17 cellular contexts compared by ENCODE assay signal in genomic region chr10:48672596-48673255, GRCh38. TPM values are rescaled to one million over a fixed set of nuclear protein-coding genes. Genes with fewer than 3 reads are reported as not detected.
A peak's percentile ranks its signal among the peaks of the same experiment; 100 is the strongest.
DNase-seq lines count a peak whose midpoint lies in the region; ATAC-seq, FAIRE-seq and TF ChIP-seq lines count a peak whose summit lies in the region.
"Had no signal": no experiment of that assay in that cellular context is flagged by ENCODE, and none has a peak within 500 bp of the region (broad histone marks: within the 10 kb centered on the region; RNA-seq: fewer than 3 reads in every experiment).

No MANE protein-coding gene starts in this region.

- no peaks in the 10 kb centered on the region for H3K9me3 ChIP-seq in K562 (replicated peaks; ENCODE audit: control insufficient read depth, insufficient read depth, low read depth, low read length)

- CTCF ChIA-PET in K562 (lab: Yijun Ruan, JAX; ENCODE audit: low intra/inter-chr PET ratio), result no interaction called here

- 0% methylated on average over 9 of the region's 9 CpGs for WGBS in K562 (ENCODE audit: insufficient coverage, low coverage, missing lambda C conversion rate)

- peaks cover 24 to 29% of the 10 kb centered on the region in 2 experiments; a peak in 4 of 5 replicates for H3K27me3 ChIP-seq in K562 (ENCODE audit: control insufficient read depth in 2 of 2, insufficient read depth in 2 of 2, low read length in 2 of 2)
- H3K27me3 ChIP-seq in H7 (ENCODE audit: control insufficient read depth, insufficient read depth, low read length), result no peaks in the 10 kb centered on the region

- DNase-seq in GM12891 (ENCODE audit: insufficient read length, low spot score) (no peak), K562 (ENCODE audit: extremely low read depth in 1 of 4, low spot score in 3 of 4) (no peak), NCI-H345 treated with DMSO at 0.1 percent for 48 hours (lab: John Stamatoyannopoulos, UW; ENCODE audit: unreplicated experiment) (no peak), GM12892 (ENCODE audit: insufficient read length) (no peak), H7 (no peak)
- no peak for DNase-seq in stimulated activated CD4-positive, alpha-beta T cell treated with anti-CD3 and anti-CD28 coated beads, Interleukin-2, amount 100 ng/mL, for 48 hours
- DNase-seq: activated CD4-positive, alpha-beta T cell treated with anti-CD3 and anti-CD28 coated beads, Interleukin-2, amount 50 U/mL, for 4 hours; activated gamma-delta T cell treated with Interleukin-2 at 50 U/mL for 16 hours; KBM-7; NCI-H2107; occipital lobe; SW 1271 had no signal

- FAIRE-seq in GM12891 (lab: Jason Lieb, UNC) (peak; percentile 94), K562 (lab: Jason Lieb, UNC) (no peak), GM12892 (lab: Jason Lieb, UNC) (no peak)
- FAIRE-seq: bronchial epithelial cell had no signal

- peak; percentile 27 for ATAC-seq in GM19395 (IDR thresholded peaks at IDR 0.05; ENCODE audit: unreplicated experiment)
- peak; percentile 11 for ATAC-seq in HG03060 (IDR thresholded peaks at IDR 0.05; ENCODE audit: low read depth, unreplicated experiment)
- no peak for ATAC-seq in K562

- TF ChIP-seq POLR2A in GM12891 (IDR thresholded peaks at IDR 0.05; ENCODE audit: low read depth, low read length) (no peak), K562 (conservative IDR thresholded peaks at IDR 0.05) (no peak), GM12892 (IDR thresholded peaks at IDR 0.05; ENCODE audit: low read depth, low read length) (no peak; the same call in 1 of the 2 replicates)

- TF ChIP-seq CTCF in K562 (IDR thresholded peaks at IDR 0.05 in 2 of 3, conservative IDR thresholded peaks at IDR 0.05 in 1 of 3; ENCODE audit: insufficient read depth in 2 of 3, low read depth in 1 of 3, low read length in 3 of 3), result no peak

- no peak overlapping the region; the same call in 1 of the 2 replicates for H3K4me2 ChIP-seq in K562 (ENCODE audit: insufficient read depth, low read length)

- no peaks in the 10 kb centered on the region for H3K79me2 ChIP-seq in K562 (ENCODE audit: control insufficient read depth, insufficient read depth, low read length)

- no TSS peak for BruUV-seq in K562 (replicated peaks; lab: Mats Ljungman, UMichigan)

- no peaks in the 10 kb centered on the region for H3K9me1 ChIP-seq in K562 (ENCODE audit: control insufficient read depth, insufficient read depth, low read length)

- in situ Hi-C loops in K562 (cut with MboI), result no loop called here

- no peak overlapping the region for H3K27ac ChIP-seq in K562 (ENCODE audit: extremely low read depth, low read depth, low read length)

- no peak overlapping the region for H3K9ac ChIP-seq in K562 (ENCODE audit: insufficient read depth in 1 of 2, low read depth in 2 of 2, low read length in 2 of 2)

- no peak overlapping the region for H3K4me3 ChIP-seq in K562
- H3K4me3 ChIP-seq in H7 (ENCODE audit: insufficient read depth, low read depth, low read length), result no peak overlapping the region
- H3K4me3 ChIP-seq: lung had no signal

- intact Hi-C loops in K562 (cut with micrococcal nuclease), result no loop called here

- H2AFZ ChIP-seq in K562 (ENCODE audit: low read depth, low read length), result no peak overlapping the region

- peaks cover 0 to 10% of the 10 kb centered on the region in 2 experiments; a peak in 1 of 5 replicates for H3K4me1 ChIP-seq in K562 (replicated peaks in 1 of 2; ENCODE audit: control insufficient read depth in 2 of 2, insufficient read depth in 2 of 2, low read length in 2 of 2)

- H4K20me1 ChIP-seq in K562 (replicated peaks; ENCODE audit: control insufficient read depth, insufficient read depth, low read length), result no peaks in the 10 kb centered on the region

- POLR2A ChIA-PET in K562 (lab: Yijun Ruan, JAX), result interaction anchor here (0.6 to 1.3 kb wide), 4 partner anchors 14 to 978 kb away, joined by 3 to 5 read pairs (median 3); no protein-coding TSS in a partner anchor

- no peak for TF ChIP-seq EP300 in K562 (IDR thresholded peaks at IDR 0.05; ENCODE audit: low read length)

- no peaks in the 10 kb centered on the region for H3K36me3 ChIP-seq in K562 (ENCODE audit: control insufficient read depth, insufficient read depth, low read length)
- H3K36me3 ChIP-seq in H7 (replicated peaks; ENCODE audit: control insufficient read depth, insufficient read depth, low read length), result no peaks in the 10 kb centered on the region

- TF ChIP-seq RAD21 in K562 (CRISPR knock-in tag; conservative IDR thresholded peaks at IDR 0.05 in 1 of 2, IDR thresholded peaks at IDR 0.05 in 1 of 2), result no peak

TF ChIP-seq in GM12891, 5 proteins besides CTCF, POLR2A, EP300 and RAD21:
- no peak for TF ChIP-seq PAX5 (IDR thresholded peaks at IDR 0.05; ENCODE audit: insufficient read depth, low read length, severe bottlenecking)
- TF ChIP-seq SPI1 (IDR thresholded peaks at IDR 0.05; ENCODE audit: low read depth, low read length), result no peak
- no peak for TF ChIP-seq POU2F2 (IDR thresholded peaks at IDR 0.05; ENCODE audit: low read depth, low read length)
- TF ChIP-seq POLR2AphosphoS5 (IDR thresholded peaks at IDR 0.05; ENCODE audit: low read depth, low read length), result no peak
- TF ChIP-seq TAF1 (IDR thresholded peaks at IDR 0.05; ENCODE audit: low read depth, low read length), result no peak

TF ChIP-seq in K562, 482 proteins besides CTCF, POLR2A, EP300 and RAD21 (continues in another document):
- TF ChIP-seq DLX4 (CRISPR knock-in tag; IDR thresholded peaks at IDR 0.05) (no peak), FOXA3 (CRISPR knock-in tag; conservative IDR thresholded peaks at IDR 0.05 in 1 of 2, IDR thresholded peaks at IDR 0.05 in 1 of 2) (no peak), RBM25 (IDR thresholded peaks at IDR 0.05; ENCODE audit: low read depth, low read length, severe bottlenecking) (peak; percentile 31), KHSRP (IDR thresholded peaks at IDR 0.05) (no peak)

RNA-seq across cellular contexts. Expression of gene WDFY4, which starts 11.9 kb away (rescaled TPM):
- polyA plus RNA-seq in GM12891 (2012; ENCODE audit: low read depth, missing spikeins), result 28.8 TPM
- total RNA-seq in K562 (2011; cell fraction: chromatin; rRNA removed; ENCODE audit: low replicate concordance), result 0.05 TPM in 1 of 2 replicates, not detected in the other
- not detected in 2 replicates for total RNA-seq in K562 (2011; cell fraction: nucleolus; rRNA removed)
- total RNA-seq in K562 (2011; cell fraction: nucleoplasm; rRNA removed), result not detected in 2 replicates
- total RNA-seq in K562 (2014; rRNA removed) (not detected in 2 replicates), K562 (2014; rRNA removed; fragmentation: Illumina TruSeq; extraction: Trizol) (not detected in 2 replicates), K562 (2015; rRNA removed; fragmentation: Illumina TruSeq; extraction: Trizol) (not detected in 2 replicates), K562 (2021) (0.02 and 0.29 TPM in 2 replicates)
- polyA plus RNA-seq in K562 (2011; rRNA removed) (0.05 TPM in 1 of 2 replicates, not detected in the other), K562 (2014; fragmentation: Illumina TruSeq; extraction: Trizol) (0.08 TPM in 1 of 2 replicates, not detected in the other), K562 (2014; fragmentation: Nextera tagmentation; extraction: Ambion mirVana) (under 1 TPM in 1 of 2 experiments, not detected in 1; 0.01 TPM), K562 (2014; rRNA removed) (0.01 TPM in 1 of 2 replicates, not detected in the other)
- 0.01 and 0.03 TPM in 2 replicates for polyA plus RNA-seq in K562 (2011; cell fraction: cytosol; rRNA removed)
- 0.09 TPM in 1 of 2 replicates, not detected in the other for polyA plus RNA-seq in K562 (2011; cell fraction: nucleus; rRNA removed)
- polyA plus RNA-seq in K562 (2012), result 0.03 and 0.58 TPM in 2 replicates
- polyA minus RNA-seq in K562 (2011; rRNA and poly(A)+ RNA removed), result not detected in 2 replicates
- polyA minus RNA-seq in K562 (2011; cell fraction: cytosol; rRNA and poly(A)+ RNA removed), result not detected in 2 replicates
- polyA minus RNA-seq in K562 (2011; cell fraction: nucleus; rRNA and poly(A)+ RNA removed), result not detected in 2 replicates
- 36.4 TPM for polyA plus RNA-seq in GM12892 (2012; ENCODE audit: missing spikeins)
- total RNA-seq in H7 (2014; rRNA removed; shearing (Covaris generic)), result not detected in 2 replicates
- polyA plus RNA-seq: BJ had no signal
